ENCODE assay signal across 16 cellular contexts in genomic region chr17:2937331-2938003, GRCh38.
DNase-seq lines count a peak whose midpoint lies in the region; TF ChIP-seq lines count a peak whose summit lies in the region.
"Had no signal": no experiment of that assay in that cellular context is flagged by ENCODE, and none has a peak within 500 bp of the region (broad histone marks: within the 10 kb centered on the region; RNA-seq: fewer than 3 reads in every experiment).

No MANE protein-coding gene starts in this region.

- H3K4me3 Mint-ChIP-seq in immature natural killer cell: no peak overlapping the region
- H3K4me3 Mint-ChIP-seq: activated CD8-positive, alpha-beta memory T cell treated with anti-CD3 and anti-CD28 coated beads, Interleukin-2, amount 10 ng/mL, durations not matched to agents 7 days and 5 days; CD4-positive, alpha-beta T cell had no signal

- H3K9me3 ChIP-seq in BLaER1 treated with 17β-estradiol and CSF1 and Interleukin-3, amounts not matched to agents 10 nM and 100 nM (replicated peaks in 1 of 11): no peaks in the 10 kb centered on the region
- H3K9me3 ChIP-seq in esophagus muscularis mucosa: no peaks in the 10 kb centered on the region
- H3K9me3 ChIP-seq: heart right ventricle had no signal

- peaks cover 0 to 17% (median 9%) of the 10 kb centered on the region in 3 donors for H3K36me3 Mint-ChIP-seq in immature natural killer cell
- H3K36me3 Mint-ChIP-seq: activated CD8-positive, alpha-beta memory T cell treated with anti-CD3 and anti-CD28 coated beads, Interleukin-2, amount 10 ng/mL, durations not matched to agents 7 days and 5 days had no signal

- TF ChIP-seq CTCF in cardiac fibroblast (IDR thresholded peaks at IDR 0.05; ENCODE audit: low read depth, low read length) (peak; percentile 23), esophagus muscularis mucosa (IDR thresholded peaks at IDR 0.05) (no peak)

- DNase-seq in cardiac fibroblast (ENCODE audit: low read depth in 2 of 2): peak in 1 of 2 donors; percentile 32
- DNase-seq in immature natural killer cell: no peak
- DNase-seq in NCI-H1092 treated with DMSO at 0.1 percent for 48 hours (lab: John Stamatoyannopoulos, UW): no peak
- no peak for DNase-seq in midbrain (lab: John Stamatoyannopoulos, UW)
- DNase-seq in globus pallidus (ENCODE audit: low spot score): no peak
- DNase-seq in esophagus muscularis mucosa (ENCODE audit: extremely low spot score): no peak
- DNase-seq: activated CD4-positive, CD25-positive, alpha-beta regulatory T cell; activated CD8-positive, alpha-beta memory T cell treated with anti-CD3 and anti-CD28 coated beads, Interleukin-2, amount 10 ng/mL, durations not matched to agents 7 days and 5 days; activated gamma-delta T cell treated with Interleukin-2 at 50 U/mL for 16 hours; CD4-positive, alpha-beta T cell; heart right ventricle; kidney glomerular epithelial cell; NCI-H2029 treated with DMSO at 0.1 percent for 48 hours had no signal

- peaks cover 28 to 90% (median 71%) of the 10 kb centered on the region in 11 experiments; a peak in 21 of 22 replicates for H4K20me1 ChIP-seq in BLaER1 treated with 17β-estradiol and CSF1 and Interleukin-3, amounts not matched to agents 10 nM and 100 nM

- H3K27me3 ChIP-seq in BLaER1 treated with 17β-estradiol and CSF1 and Interleukin-3, amounts not matched to agents 10 nM and 100 nM: peaks cover 0 to 18% (median 0%) of the 10 kb centered on the region in 11 experiments; a peak in 4 of 22 replicates
- H3K27me3 ChIP-seq in esophagus muscularis mucosa: no peaks in the 10 kb centered on the region
- H3K27me3 ChIP-seq: heart right ventricle had no signal

- H3K9me3 Mint-ChIP-seq in immature natural killer cell: no peaks in the 10 kb centered on the region
- H3K9me3 Mint-ChIP-seq: CD4-positive, alpha-beta T cell had no signal

- 66% methylated on average over 9 of the region's 10 CpGs for WGBS in esophagus muscularis mucosa

- H3K4me1 Mint-ChIP-seq in immature natural killer cell: peaks cover 67 to 79% of the 10 kb centered on the region in 2 donors
- H3K4me1 Mint-ChIP-seq: activated CD8-positive, alpha-beta memory T cell treated with anti-CD3 and anti-CD28 coated beads, Interleukin-2, amount 10 ng/mL, durations not matched to agents 7 days and 5 days had no signal

- 0 out of 2 replicates have a peak, but pooled peaks have one; percentile 22 for TF ChIP-seq RAD21 in Ishikawa (IDR thresholded peaks at IDR 0.05; ENCODE audit: low read depth)

- TF ChIP-seq EP300 in Ishikawa (IDR thresholded peaks at IDR 0.05; ENCODE audit: borderline replicate concordance) (no peak), esophagus muscularis mucosa (IDR thresholded peaks at IDR 0.05) (no peak)

- H3K27ac Mint-ChIP-seq in immature natural killer cell: peak overlapping the region; percentile 49 to 75 (median 64)
- H3K27ac Mint-ChIP-seq: activated CD8-positive, alpha-beta memory T cell treated with anti-CD3 and anti-CD28 coated beads, Interleukin-2, amount 10 ng/mL, durations not matched to agents 7 days and 5 days; CD4-positive, alpha-beta T cell had no signal

- peak overlapping the region in 4 of 11 experiments; percentile 30 to 70 (median 66); a peak in 5 of 22 replicates for H3K27ac ChIP-seq in BLaER1 treated with 17β-estradiol and CSF1 and Interleukin-3, amounts not matched to agents 10 nM and 100 nM
- H3K27ac ChIP-seq in esophagus muscularis mucosa (replicated peaks in 1 of 4): no peak overlapping the region
- H3K27ac ChIP-seq: heart right ventricle, HL-60 had no signal

- H3K4me2 ChIP-seq in BLaER1 treated with 17β-estradiol and CSF1 and Interleukin-3, amounts not matched to agents 10 nM and 100 nM: peak overlapping the region in 9 of 11 experiments; percentile 70 to 91 (median 79); a peak in 16 of 22 replicates

- intact Hi-C loops in esophagus muscularis mucosa (cut with DNase I): no loop called here

- H3K27me3 Mint-ChIP-seq in immature natural killer cell (ENCODE audit: low read depth in 3 of 3): peaks cover 3 to 48% (median 16%) of the 10 kb centered on the region in 3 donors
- H3K27me3 Mint-ChIP-seq: activated CD8-positive, alpha-beta memory T cell treated with anti-CD3 and anti-CD28 coated beads, Interleukin-2, amount 10 ng/mL, durations not matched to agents 7 days and 5 days; CD4-positive, alpha-beta T cell had no signal

- peaks cover 32 to 94% (median 80%) of the 10 kb centered on the region in 10 experiments for H3K4me1 ChIP-seq in BLaER1 treated with 17β-estradiol and CSF1 and Interleukin-3, amounts not matched to agents 10 nM and 100 nM
- H3K4me1 ChIP-seq in esophagus muscularis mucosa: peaks cover 0 to 12% (median 10%) of the 10 kb centered on the region in 4 donors

- peak overlapping the region in 4 of 11 experiments; percentile 25 to 63 (median 45); a peak in 6 of 22 replicates for H3K9ac ChIP-seq in BLaER1 treated with 17β-estradiol and CSF1 and Interleukin-3, amounts not matched to agents 10 nM and 100 nM

- H3K4me3 ChIP-seq in BLaER1 treated with 17β-estradiol and CSF1 and Interleukin-3, amounts not matched to agents 10 nM and 100 nM: no peak overlapping the region
- H3K4me3 ChIP-seq in cardiac fibroblast (replicated peaks in 1 of 2; ENCODE audit: low read depth in 2 of 2, low read length in 2 of 2) (no peak overlapping the region), esophagus muscularis mucosa (no peak overlapping the region)
- H3K4me3 ChIP-seq: heart right ventricle had no signal

- H3K36me3 ChIP-seq in BLaER1 treated with 17β-estradiol and CSF1 and Interleukin-3, amounts not matched to agents 10 nM and 100 nM: peaks cover 0 to 44% (median 18%) of the 10 kb centered on the region in 11 experiments; a peak in 13 of 22 replicates
- H3K36me3 ChIP-seq in esophagus muscularis mucosa: peaks cover 0 to 7% (median 0%) of the 10 kb centered on the region in 4 donors

- no peak for TF ChIP-seq POLR2A in esophagus muscularis mucosa (IDR thresholded peaks at IDR 0.05; ENCODE audit: low read depth)

TF ChIP-seq in Ishikawa, 13 proteins besides CTCF, POLR2A, EP300 and RAD21:
- TF ChIP-seq EGR1 (IDR thresholded peaks at IDR 0.05) (no peak), YY1 (IDR thresholded peaks at IDR 0.05; ENCODE audit: low read depth) (no peak), TCF12 (IDR thresholded peaks at IDR 0.05; ENCODE audit: low read depth) (no peak), MAX (IDR thresholded peaks at IDR 0.05) (no peak), REST (IDR thresholded peaks at IDR 0.05; ENCODE audit: low read depth) (no peak), TAF1 (IDR thresholded peaks at IDR 0.05; ENCODE audit: low read depth) (no peak), FOXM1 (IDR thresholded peaks at IDR 0.05; ENCODE audit: borderline replicate concordance, low read depth) (no peak), CREB1 (IDR thresholded peaks at IDR 0.05; ENCODE audit: low read depth) (no peak), NFIC (IDR thresholded peaks at IDR 0.05) (no peak), USF1 (IDR thresholded peaks at IDR 0.05) (no peak), ZBTB7A (IDR thresholded peaks at IDR 0.05; ENCODE audit: low read depth) (no peak), CEBPB (IDR thresholded peaks at IDR 0.05) (no peak), TEAD4 (IDR thresholded peaks at IDR 0.05) (no peak)
